ENCODE assay signal across 24 cellular contexts in genomic region chr10:20257422-20257821, GRCh38.
DNase-seq lines count a peak whose midpoint lies in the region; ATAC-seq, FAIRE-seq and TF ChIP-seq lines count a peak whose summit lies in the region.
"Had no signal": no experiment of that assay in that cellular context is flagged by ENCODE, and none has a peak within 500 bp of the region (broad histone marks: within the 10 kb centered on the region; RNA-seq: fewer than 3 reads in every experiment).

No MANE protein-coding gene starts in this region.

- H3K27ac Mint-ChIP-seq in Caco-2 (ENCODE audit: unreplicated experiment) = no peak overlapping the region
- H3K27ac Mint-ChIP-seq: activated naive CD4-positive, alpha-beta T cell treated with anti-CD3 and anti-CD28 coated beads, Interleukin-2, amount 10 ng/mL, durations not matched to agents 7 days and 5 days had no signal

- H3K4me2 ChIP-seq in HepG2 (ENCODE audit: low read depth, low read length) = no peak overlapping the region

- ATAC-seq in HepG2 = no peak
- no peak for ATAC-seq in right lobe of liver

- H3K9me3 Mint-ChIP-seq in Caco-2 (ENCODE audit: unreplicated experiment) = no peaks in the 10 kb centered on the region

- TF ChIP-seq EP300 in HepG2 (IDR thresholded peaks at IDR 0.05; ENCODE audit: low read depth in 2 of 2, low read length in 2 of 2) (no peak), HepG2 (CRISPR knock-in tag; IDR thresholded peaks at IDR 0.05; ENCODE audit: borderline replicate concordance) (no peak)

- no peak overlapping the region for H3K4me3 Mint-ChIP-seq in Caco-2 (ENCODE audit: unreplicated experiment)
- H3K4me3 Mint-ChIP-seq: activated naive CD4-positive, alpha-beta T cell treated with anti-CD3 and anti-CD28 coated beads, Interleukin-2, amount 10 ng/mL, durations not matched to agents 7 days and 5 days; central memory CD8-positive, alpha-beta T cell had no signal

- in situ Hi-C loops in HepG2 (cut with HindIII; ENCODE audit: extremely low pct_ligation_motif_present, low pct_unique_long_range_greater_than_20kb) = no loop called here
- in situ Hi-C loops in brain microvascular endothelial cell (cut with HindIII; ENCODE audit: low pct_ligation_motif_present, low sequenced_read_pairs) = no loop called here

- no peak for FAIRE-seq in HepG2 (lab: Jason Lieb, UNC)
- FAIRE-seq in frontal cortex (lab: Jason Lieb, UNC) = no peak

- H3K79me2 ChIP-seq in HepG2 (ENCODE audit: insufficient read depth, low read length) = no peaks in the 10 kb centered on the region

- no peaks in the 10 kb centered on the region for H3K4me1 ChIP-seq in HepG2 (ENCODE audit: insufficient read depth, low read length)
- no peaks in the 10 kb centered on the region for H3K4me1 ChIP-seq in right lobe of liver
- peaks cover 2% of the 10 kb centered on the region; the same call in 1 of the 2 replicates for H3K4me1 ChIP-seq in iPS DF 6.9 (ENCODE audit: control insufficient read depth, insufficient read depth, low read length)
- no peaks in the 10 kb centered on the region for H3K4me1 ChIP-seq in Caco-2
- H3K4me1 ChIP-seq: upper lobe of left lung had no signal

- H3K27ac ChIP-seq in HepG2 (ENCODE audit: extremely low read length, insufficient read depth, low read length) (no peak overlapping the region), right lobe of liver (no peak overlapping the region), iPS DF 6.9 (ENCODE audit: low read length) (no peak overlapping the region), brain microvascular endothelial cell (no peak overlapping the region)
- H3K27ac ChIP-seq: right atrium auricular region, stomach, upper lobe of left lung had no signal

- TF ChIP-seq POLR2A in HepG2 (IDR thresholded peaks at IDR 0.05; ENCODE audit: insufficient read depth in 1 of 2, low read depth in 2 of 2, low read length in 2 of 2) = no peak
- no peak for TF ChIP-seq POLR2A in right lobe of liver (IDR thresholded peaks at IDR 0.05)

- no peak overlapping the region for H3K4me3 ChIP-seq in HepG2 (replicated peaks in 1 of 3; ENCODE audit: insufficient read depth in 1 of 3, low read depth in 2 of 3, low read length in 3 of 3)
- no peak overlapping the region for H3K4me3 ChIP-seq in right lobe of liver
- no peak overlapping the region for H3K4me3 ChIP-seq in iPS DF 6.9 (ENCODE audit: low read length)
- H3K4me3 ChIP-seq in Caco-2 (ENCODE audit: low read depth, low read length) = no peak overlapping the region
- H3K4me3 ChIP-seq in brain microvascular endothelial cell (ENCODE audit: low read depth, low read length) = no peak overlapping the region
- H3K4me3 ChIP-seq: lung, right atrium auricular region, stomach, upper lobe of left lung had no signal

- POLR2A ChIA-PET in HepG2 (lab: Yijun Ruan, JAX) = no interaction called here
- POLR2A ChIA-PET in Caco-2 (lab: Charles Lee) = no interaction called here

- intact Hi-C loops in HepG2 (cut with micrococcal nuclease; ENCODE audit: unreplicated experiment) (no loop called here), right lobe of liver (cut with DNase I) (no loop called here), Caco-2 (cut with micrococcal nuclease; ENCODE audit: unreplicated experiment) (no loop called here)

- H4K20me1 ChIP-seq in HepG2 (ENCODE audit: insufficient read depth, low read length) = no peaks in the 10 kb centered on the region

- H3K9ac ChIP-seq in HepG2 (ENCODE audit: insufficient read depth, low read depth, low read length) = no peak overlapping the region

- no TSS peak for BruUV-seq in HepG2 (replicated peaks; lab: Mats Ljungman, UMichigan)
- no TSS peak for BruUV-seq in Caco-2 (replicated peaks; lab: Mats Ljungman, UMichigan)

- no peak for TF ChIP-seq CTCF in HepG2 (CRISPR knock-in tag; IDR thresholded peaks at IDR 0.05)
- no peak for TF ChIP-seq CTCF in right lobe of liver (IDR thresholded peaks at IDR 0.05)
- TF ChIP-seq CTCF in Caco-2 (IDR thresholded peaks at IDR 0.05; ENCODE audit: insufficient read depth in 1 of 2, low read depth in 1 of 2, low read length in 1 of 2, severe bottlenecking in 1 of 2, unreplicated experiment in 1 of 2) = no peak
- TF ChIP-seq CTCF in brain microvascular endothelial cell (IDR thresholded peaks at IDR 0.05; ENCODE audit: low read depth, low read length, missing control alignments) = no peak

- WGBS in HepG2 (ENCODE audit: low lambda C conversion rate) = 12% methylated on average over 2 of the region's 2 CpGs
- 38% methylated on average over 2 of the region's 2 CpGs for WGBS in right lobe of liver (ENCODE audit: insufficient coverage, low coverage, low lambda C conversion rate, missing lambda C conversion rate)
- no CpG with 5 or more reads among the region's 2 CpGs for WGBS in iPS DF 6.9 (ENCODE audit: insufficient coverage, insufficient read length)

- no peaks in the 10 kb centered on the region for H3K4me1 Mint-ChIP-seq in Caco-2 (ENCODE audit: low read depth, unreplicated experiment)
- H3K4me1 Mint-ChIP-seq: activated naive CD4-positive, alpha-beta T cell treated with anti-CD3 and anti-CD28 coated beads, Interleukin-2, amount 10 ng/mL, durations not matched to agents 7 days and 5 days; central memory CD8-positive, alpha-beta T cell had no signal

- H3K36me3 ChIP-seq in HepG2 (replicated peaks in 1 of 2; ENCODE audit: control insufficient read depth in 1 of 2, insufficient read depth in 2 of 2, low read length in 2 of 2) = no peaks in the 10 kb centered on the region
- no peaks in the 10 kb centered on the region for H3K36me3 ChIP-seq in right lobe of liver
- H3K36me3 ChIP-seq in iPS DF 6.9 (ENCODE audit: control insufficient read depth, insufficient read depth, low read length) = no peaks in the 10 kb centered on the region
- H3K36me3 ChIP-seq in Caco-2 (ENCODE audit: control insufficient read depth, insufficient read depth, low read length) = no peaks in the 10 kb centered on the region
- H3K36me3 ChIP-seq in brain microvascular endothelial cell (replicated peaks) = no peaks in the 10 kb centered on the region
- H3K36me3 ChIP-seq: right atrium auricular region, stomach, upper lobe of left lung had no signal

- no peak for DNase-seq in HepG2 (ENCODE audit: low spot score)
- DNase-seq in right lobe of liver = no peak
- DNase-seq in NCI-H748 treated with DMSO at 0.1 percent for 48 hours (lab: John Stamatoyannopoulos, UW) = peak; percentile 38
- peak; percentile 25 for DNase-seq in iPS DF 6.9 (ENCODE audit: low read depth, low spot score)
- DNase-seq in mesenteric fat pad (ENCODE audit: low spot score) = no peak
- DNase-seq in frontal cortex (ENCODE audit: low spot score in 2 of 2) = no peak
- no peak for DNase-seq in Caco-2
- no peak for DNase-seq in brain microvascular endothelial cell
- DNase-seq: activated CD4-positive, alpha-beta T cell treated with anti-CD3 and anti-CD28 coated beads for 1 hour; activated CD8-positive, alpha-beta memory T cell treated with anti-CD3 and anti-CD28 coated beads for 24 hours; activated naive CD4-positive, alpha-beta T cell treated with anti-CD3 and anti-CD28 coated beads, Interleukin-2, amount 10 ng/mL, durations not matched to agents 7 days and 5 days; activated T-cell treated with anti-CD3 and anti-CD28 coated beads, Interleukin-2, amount 50 U/mL, for 48 hours; erythroblast; Karpas-422; NCI-H1048; NCI-H2107; NCI-H524 treated with DMSO at 0.1 percent for 48 hours; stimulated activated CD4-positive, alpha-beta T cell treated with anti-CD3 and anti-CD28 coated beads, Interleukin-12 subunit alpha, Interleukin-12 subunit beta, amount 100 ng/mL, for 4 hours; stomach; SW 1271; upper lobe of left lung had no signal

- H3K36me3 Mint-ChIP-seq in Caco-2 (ENCODE audit: insufficient read depth, unreplicated experiment) = no peaks in the 10 kb centered on the region
- H3K36me3 Mint-ChIP-seq: activated naive CD4-positive, alpha-beta T cell treated with anti-CD3 and anti-CD28 coated beads, Interleukin-2, amount 10 ng/mL, durations not matched to agents 7 days and 5 days had no signal

- no peak for TF ChIP-seq RAD21 in HepG2 (CRISPR knock-in tag; IDR thresholded peaks at IDR 0.05)

- CTCF ChIA-PET in HepG2 (lab: Yijun Ruan, JAX; ENCODE audit: low intra/inter-chr PET ratio, low total read pairs) = no interaction called here
- CTCF ChIA-PET in Caco-2 (lab: Charles Lee) = no interaction called here

- H3K9me3 ChIP-seq in HepG2 (ENCODE audit: low read length) = peaks cover 23% of the 10 kb centered on the region
- no peaks in the 10 kb centered on the region for H3K9me3 ChIP-seq in right lobe of liver
- no peaks in the 10 kb centered on the region for H3K9me3 ChIP-seq in iPS DF 6.9 (ENCODE audit: control insufficient read depth, insufficient read depth, low read length)
- H3K9me3 ChIP-seq in Caco-2 = no peaks in the 10 kb centered on the region
- H3K9me3 ChIP-seq: right atrium auricular region, upper lobe of left lung had no signal

- no peaks in the 10 kb centered on the region for H3K27me3 ChIP-seq in HepG2 (ENCODE audit: control insufficient read depth in 1 of 2, insufficient read depth in 2 of 2, low read length in 2 of 2)
- no peaks in the 10 kb centered on the region for H3K27me3 ChIP-seq in right lobe of liver
- H3K27me3 ChIP-seq in iPS DF 6.9 (ENCODE audit: control insufficient read depth, insufficient read depth, low read length) = no peaks in the 10 kb centered on the region
- no peaks in the 10 kb centered on the region for H3K27me3 ChIP-seq in Caco-2 (replicated peaks; ENCODE audit: control insufficient read depth, insufficient read depth, low read length)
- H3K27me3 ChIP-seq in brain microvascular endothelial cell (replicated peaks) = no peaks in the 10 kb centered on the region
- H3K27me3 ChIP-seq: right atrium auricular region, stomach, upper lobe of left lung had no signal

- H3K27me3 Mint-ChIP-seq in Caco-2 (ENCODE audit: insufficient read depth, unreplicated experiment) = no peaks in the 10 kb centered on the region
- H3K27me3 Mint-ChIP-seq: activated naive CD4-positive, alpha-beta T cell treated with anti-CD3 and anti-CD28 coated beads, Interleukin-2, amount 10 ng/mL, durations not matched to agents 7 days and 5 days; central memory CD8-positive, alpha-beta T cell had no signal

- H2AFZ ChIP-seq in HepG2 (ENCODE audit: low read length) = no peak overlapping the region

TF ChIP-seq in HepG2, 621 proteins besides CTCF, POLR2A, EP300 and RAD21 (continues in another document):
- TF ChIP-seq CSRNP1 (CRISPR knock-in tag; IDR thresholded peaks at IDR 0.05) (no peak), SOX5 (CRISPR knock-in tag; IDR thresholded peaks at IDR 0.05; ENCODE audit: borderline replicate concordance) (0 out of 2 replicates have a peak, but pooled peaks have one; percentile 38)

Comparison
In these comparisons a context has a peak if more than half of its experiments do, and no peak if none do; other contexts are left out.
1. DNase-seq: peak in NCI-H748 treated with DMSO at 0.1 percent for 48 hours (single experiment) and iPS DF 6.9 (single experiment); none in HepG2 (single experiment), right lobe of liver (0 of 3), mesenteric fat pad (single experiment), frontal cortex (0 of 2), Caco-2 (0 of 2) and brain microvascular endothelial cell (single experiment).